12 cellular contexts compared by ENCODE assay signal in the genomic region with DNA sequence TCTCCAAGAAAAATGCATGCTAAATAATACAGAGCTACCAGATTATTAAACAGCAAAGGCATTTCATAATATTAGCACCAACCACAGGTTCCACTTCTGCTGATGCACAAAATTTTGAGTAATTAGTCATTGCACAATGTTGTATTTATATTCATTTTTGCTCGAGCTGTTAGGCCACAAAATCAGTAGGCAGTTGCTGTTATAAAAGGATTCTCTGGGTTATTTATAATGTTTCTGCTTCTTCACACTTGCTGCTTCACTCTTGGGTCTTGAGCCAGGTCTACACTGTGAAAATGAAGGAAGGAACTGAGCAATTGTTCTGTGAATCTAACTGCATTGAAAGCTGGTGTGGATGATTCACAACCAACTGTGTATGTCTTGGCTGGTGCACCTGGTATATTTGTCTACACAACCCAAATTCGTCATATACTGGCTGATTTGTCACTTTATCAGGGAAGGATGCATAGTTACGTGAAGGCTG. TPM values are rescaled to one million over a fixed set of nuclear protein-coding genes. Genes with fewer than 3 reads are reported as not detected.
DNase-seq lines count a peak whose midpoint lies in the region; ATAC-seq and TF ChIP-seq lines count a peak whose summit lies in the region.
"Had no signal": no experiment of that assay in that cellular context is flagged by ENCODE, and none has a peak within 500 bp of the region (broad histone marks: within the 10 kb centered on the region; RNA-seq: fewer than 3 reads in every experiment).

No MANE protein-coding gene starts in this region.

- H3K36me3 Mint-ChIP-seq in activated T-cell treated with anti-CD3 and anti-CD28 coated beads, Interleukin-2, amount 50 U/mL, for 72 hours (ENCODE audit: insufficient read depth in 2 of 2) = no peaks in the 10 kb centered on the region
- H3K36me3 Mint-ChIP-seq in mesothelial cell of epicardium = peaks cover 2% of the 10 kb centered on the region
- H3K36me3 Mint-ChIP-seq: T-cell had no signal

- intact Hi-C loops in upper lobe of right lung (cut with DNase I) = no loop called here

- TF ChIP-seq EP300 in suprapubic skin (IDR thresholded peaks at IDR 0.05) = no peak

- no peaks in the 10 kb centered on the region for H3K27me3 Mint-ChIP-seq in activated T-cell treated with anti-CD3 and anti-CD28 coated beads, Interleukin-2, amount 50 U/mL, for 72 hours (ENCODE audit: low read depth)
- H3K27me3 Mint-ChIP-seq in mesothelial cell of epicardium (ENCODE audit: low read depth) = no peaks in the 10 kb centered on the region
- H3K27me3 Mint-ChIP-seq: B cell, T-cell had no signal

- H3K4me3 Mint-ChIP-seq in activated T-cell treated with anti-CD3 and anti-CD28 coated beads, Interleukin-2, amount 50 U/mL, for 72 hours = peak overlapping the region in 1 of 2 donors; percentile 42
- H3K4me3 Mint-ChIP-seq in mesothelial cell of epicardium = no peak overlapping the region
- H3K4me3 Mint-ChIP-seq: B cell, T-cell had no signal

- no peaks in the 10 kb centered on the region for H3K9me3 Mint-ChIP-seq in activated T-cell treated with anti-CD3 and anti-CD28 coated beads, Interleukin-2, amount 50 U/mL, for 72 hours
- peaks cover 6% of the 10 kb centered on the region for H3K9me3 Mint-ChIP-seq in mesothelial cell of epicardium
- H3K9me3 Mint-ChIP-seq: T-cell had no signal

- H3K27ac ChIP-seq in SJSA1 (peak overlapping the region; percentile 36; the same call in 1 of the 2 replicates), upper lobe of right lung (no peak overlapping the region), suprapubic skin (no peak overlapping the region)

- WGBS in suprapubic skin = 50% methylated on average over 3 of the region's 3 CpGs

- H3K27ac Mint-ChIP-seq in activated T-cell treated with anti-CD3 and anti-CD28 coated beads, Interleukin-2, amount 50 U/mL, for 72 hours = peak overlapping the region; percentile 20
- no peak overlapping the region for H3K27ac Mint-ChIP-seq in mesothelial cell of epicardium
- H3K27ac Mint-ChIP-seq: B cell, T-cell had no signal

- no peaks in the 10 kb centered on the region for H3K36me3 ChIP-seq in SJSA1
- H3K36me3 ChIP-seq in upper lobe of right lung = no peaks in the 10 kb centered on the region
- H3K36me3 ChIP-seq in suprapubic skin = no peaks in the 10 kb centered on the region

- ATAC-seq in activated T-cell treated with anti-CD3 and anti-CD28 coated beads, Interleukin-2, amount 50 U/mL, for 72 hours (replicated peaks in 1 of 2) = peak; percentile 44 to 75
- peak; percentile 41 for ATAC-seq in upper lobe of right lung
- no peak for ATAC-seq in GM18498 (IDR thresholded peaks at IDR 0.05; ENCODE audit: unreplicated experiment)
- ATAC-seq: T-cell had no signal

- no peak for DNase-seq in activated T-cell treated with anti-CD3 and anti-CD28 coated beads, Interleukin-2, amount 50 U/mL, for 72 hours
- DNase-seq in activated T-cell treated with anti-CD3 and anti-CD28 coated beads for 4 hours = no peak
- peak in 1 of 2 experiments; percentile 68 for DNase-seq in SJSA1 (ENCODE audit: low read depth in 1 of 2, low spot score in 2 of 2)
- peak; percentile 85 for DNase-seq in fibroblast of the aortic adventitia (ENCODE audit: low read depth)
- DNase-seq in upper lobe of right lung = no peak
- DNase-seq in suprapubic skin (ENCODE audit: low spot score in 2 of 2) = no peak
- DNase-seq in mesothelial cell of epicardium (ENCODE audit: low spot score in 2 of 2, unreplicated experiment in 2 of 2) = no peak
- DNase-seq: NCI-H146; stimulated activated CD4-positive, alpha-beta T cell treated with anti-CD3 and anti-CD28 coated beads, Interleukin-2, amount 100 ng/mL, for 48 hours; T-cell had no signal

- H3K27me3 ChIP-seq in SJSA1 (replicated peaks) (no peaks in the 10 kb centered on the region), upper lobe of right lung (no peaks in the 10 kb centered on the region), suprapubic skin (no peaks in the 10 kb centered on the region)

- TF ChIP-seq POLR2A in suprapubic skin (IDR thresholded peaks at IDR 0.05) = no peak

- no peaks in the 10 kb centered on the region for H3K9me3 ChIP-seq in SJSA1 (replicated peaks)
- no peaks in the 10 kb centered on the region for H3K9me3 ChIP-seq in upper lobe of right lung
- no peaks in the 10 kb centered on the region for H3K9me3 ChIP-seq in suprapubic skin

- no peak overlapping the region for H3K4me3 ChIP-seq in SJSA1
- H3K4me3 ChIP-seq in fibroblast of the aortic adventitia (ENCODE audit: low read depth, low read length) = no peak overlapping the region
- no peak overlapping the region for H3K4me3 ChIP-seq in upper lobe of right lung
- no peak overlapping the region for H3K4me3 ChIP-seq in suprapubic skin

- peaks cover 16% of the 10 kb centered on the region for H3K4me1 Mint-ChIP-seq in activated T-cell treated with anti-CD3 and anti-CD28 coated beads, Interleukin-2, amount 50 U/mL, for 72 hours (ENCODE audit: low read depth)
- no peaks in the 10 kb centered on the region for H3K4me1 Mint-ChIP-seq in mesothelial cell of epicardium
- H3K4me1 Mint-ChIP-seq: B cell, T-cell had no signal

- H3K4me1 ChIP-seq in SJSA1 (replicated peaks) = peaks cover 27% of the 10 kb centered on the region
- peaks cover 15% of the 10 kb centered on the region for H3K4me1 ChIP-seq in upper lobe of right lung
- H3K4me1 ChIP-seq in suprapubic skin = peaks cover 5% of the 10 kb centered on the region

- no peak for TF ChIP-seq CTCF in fibroblast of the aortic adventitia (IDR thresholded peaks at IDR 0.05; ENCODE audit: insufficient read depth, low read length)
- TF ChIP-seq CTCF in upper lobe of right lung (IDR thresholded peaks at IDR 0.05) = no peak
- TF ChIP-seq CTCF in suprapubic skin (IDR thresholded peaks at IDR 0.05) = no peak
- TF ChIP-seq CTCF in mesothelial cell of epicardium (IDR thresholded peaks at IDR 0.05; ENCODE audit: unreplicated experiment) = no peak

RNA-seq across cellular contexts. Expression of a gene that starts 38.3 kb away (rescaled TPM):
- total RNA-seq in activated T-cell treated with anti-CD3 and anti-CD28 coated beads, Interleukin-2, amount 50 U/mL, for 72 hours = 10 to 100 TPM; 61.3 to 68.1 TPM
- 184 and 254 TPM in 2 replicates for total RNA-seq in SJSA1 (2014; rRNA removed; shearing (Covaris generic))
- total RNA-seq in fibroblast of the aortic adventitia (ENCODE audit: low replicate concordance) = 100 and 109 TPM in 2 replicates
- 79.4 TPM for total RNA-seq in upper lobe of right lung
- total RNA-seq in suprapubic skin = 10 to 100 TPM; 30.7 to 82.2 (median 56.3) TPM
- 48.3 to 54.5 TPM (median 54.4 TPM) in 3 replicates for total RNA-seq in mesothelial cell of epicardium
